In the genomic region with DNA sequence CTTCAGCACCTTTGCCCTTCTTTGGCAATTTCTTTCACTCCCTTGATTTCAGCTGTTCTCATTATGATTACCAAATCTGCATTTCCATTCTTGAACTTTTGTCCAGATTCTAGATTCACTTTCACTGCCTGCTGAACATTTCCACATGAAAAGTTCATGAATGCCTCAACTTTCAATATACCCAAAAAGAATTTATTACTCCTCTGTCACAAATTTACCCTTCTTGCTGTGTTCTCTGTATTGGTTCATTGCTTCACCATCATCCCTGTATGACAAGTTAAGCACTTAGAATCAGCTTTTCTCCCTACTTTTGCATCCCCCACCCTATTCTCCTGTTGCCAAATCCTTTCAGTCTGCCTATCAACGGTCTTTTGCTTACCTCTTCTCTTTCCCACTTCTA, we compare ENCODE assay signal across 1 cellular context.
TF ChIP-seq lines count a peak whose summit lies in the region.

No MANE protein-coding gene starts in this region.

TF ChIP-seq in GM23338, 12 proteins besides CTCF, POLR2A, EP300 and RAD21 (continued from another document):
- TF ChIP-seq, protein P1, sequence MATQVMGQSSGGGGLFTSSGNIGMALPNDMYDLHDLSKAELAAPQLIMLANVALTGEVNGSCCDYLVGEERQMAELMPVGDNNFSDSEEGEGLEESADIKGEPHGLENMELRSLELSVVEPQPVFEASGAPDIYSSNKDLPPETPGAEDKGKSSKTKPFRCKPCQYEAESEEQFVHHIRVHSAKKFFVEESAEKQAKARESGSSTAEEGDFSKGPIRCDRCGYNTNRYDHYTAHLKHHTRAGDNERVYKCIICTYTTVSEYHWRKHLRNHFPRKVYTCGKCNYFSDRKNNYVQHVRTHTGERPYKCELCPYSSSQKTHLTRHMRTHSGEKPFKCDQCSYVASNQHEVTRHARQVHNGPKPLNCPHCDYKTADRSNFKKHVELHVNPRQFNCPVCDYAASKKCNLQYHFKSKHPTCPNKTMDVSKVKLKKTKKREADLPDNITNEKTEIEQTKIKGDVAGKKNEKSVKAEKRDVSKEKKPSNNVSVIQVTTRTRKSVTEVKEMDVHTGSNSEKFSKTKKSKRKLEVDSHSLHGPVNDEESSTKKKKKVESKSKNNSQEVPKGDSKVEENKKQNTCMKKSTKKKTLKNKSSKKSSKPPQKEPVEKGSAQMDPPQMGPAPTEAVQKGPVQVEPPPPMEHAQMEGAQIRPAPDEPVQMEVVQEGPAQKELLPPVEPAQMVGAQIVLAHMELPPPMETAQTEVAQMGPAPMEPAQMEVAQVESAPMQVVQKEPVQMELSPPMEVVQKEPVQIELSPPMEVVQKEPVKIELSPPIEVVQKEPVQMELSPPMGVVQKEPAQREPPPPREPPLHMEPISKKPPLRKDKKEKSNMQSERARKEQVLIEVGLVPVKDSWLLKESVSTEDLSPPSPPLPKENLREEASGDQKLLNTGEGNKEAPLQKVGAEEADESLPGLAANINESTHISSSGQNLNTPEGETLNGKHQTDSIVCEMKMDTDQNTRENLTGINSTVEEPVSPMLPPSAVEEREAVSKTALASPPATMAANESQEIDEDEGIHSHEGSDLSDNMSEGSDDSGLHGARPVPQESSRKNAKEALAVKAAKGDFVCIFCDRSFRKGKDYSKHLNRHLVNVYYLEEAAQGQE (IDR thresholded peaks at IDR 0.05; ENCODE audit: unreplicated experiment) = no peak
- TF ChIP-seq JUNB (IDR thresholded peaks at IDR 0.05; ENCODE audit: unreplicated experiment) = no peak
- no peak for TF ChIP-seq CREB1 (CRISPR knock-in tag; IDR thresholded peaks at IDR 0.05; ENCODE audit: low read depth)
- no peak for TF ChIP-seq ZNF331 (CRISPR knock-in tag; IDR thresholded peaks at IDR 0.05; ENCODE audit: low read depth)
- TF ChIP-seq, protein P2, sequence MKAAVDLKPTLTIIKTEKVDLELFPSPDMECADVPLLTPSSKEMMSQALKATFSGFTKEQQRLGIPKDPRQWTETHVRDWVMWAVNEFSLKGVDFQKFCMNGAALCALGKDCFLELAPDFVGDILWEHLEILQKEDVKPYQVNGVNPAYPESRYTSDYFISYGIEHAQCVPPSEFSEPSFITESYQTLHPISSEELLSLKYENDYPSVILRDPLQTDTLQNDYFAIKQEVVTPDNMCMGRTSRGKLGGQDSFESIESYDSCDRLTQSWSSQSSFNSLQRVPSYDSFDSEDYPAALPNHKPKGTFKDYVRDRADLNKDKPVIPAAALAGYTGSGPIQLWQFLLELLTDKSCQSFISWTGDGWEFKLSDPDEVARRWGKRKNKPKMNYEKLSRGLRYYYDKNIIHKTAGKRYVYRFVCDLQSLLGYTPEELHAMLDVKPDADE (IDR thresholded peaks at IDR 0.05) = no peak
- no peak for TF ChIP-seq EZH2phosphoT487 (IDR thresholded peaks at IDR 0.05; ENCODE audit: unreplicated experiment)
- no peak for TF ChIP-seq EZH2 (IDR thresholded peaks at IDR 0.05; ENCODE audit: low read depth, unreplicated experiment)
- no peak for TF ChIP-seq STAT1 (IDR thresholded peaks at IDR 0.05; ENCODE audit: unreplicated experiment)
